In the genomic region with DNA sequence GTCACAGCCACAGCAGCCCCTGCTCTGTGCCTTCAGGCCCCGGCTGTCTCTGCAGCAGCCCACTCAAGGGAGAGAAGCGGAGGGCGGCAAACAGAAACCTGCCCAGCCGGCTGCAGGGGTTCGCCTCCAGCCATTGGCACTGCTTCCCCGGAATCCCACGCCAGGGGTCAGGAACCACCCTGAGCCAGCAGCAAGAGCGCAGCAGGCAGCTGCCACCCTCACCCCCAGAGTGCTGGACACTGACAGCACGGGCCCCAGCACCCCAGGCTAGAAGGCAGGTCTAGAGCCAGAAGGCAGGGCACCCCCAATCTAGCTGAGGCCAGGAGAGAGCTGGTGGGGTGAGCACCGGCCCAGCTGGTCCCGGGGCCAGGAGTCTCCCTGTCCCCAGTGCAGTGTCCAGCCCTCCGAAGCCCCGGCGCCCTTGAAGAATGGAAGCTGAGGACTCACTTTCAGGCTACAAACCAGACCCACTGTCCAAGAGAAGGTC, we compare ENCODE assay signal across 1 cellular context.
TF ChIP-seq lines count a peak whose summit lies in the region.

No MANE protein-coding gene starts in this region.

TF ChIP-seq in K562, 482 proteins besides CTCF, POLR2A, EP300 and RAD21:
- TF ChIP-seq RBM22 (IDR thresholded peaks at IDR 0.05; ENCODE audit: low read depth, low read length, poor library complexity, severe bottlenecking) = peak; percentile 92
- peak; percentile 61 for TF ChIP-seq RBFOX2 (IDR thresholded peaks at IDR 0.05; ENCODE audit: low read depth, low read length)
- TF ChIP-seq POLR2G (IDR thresholded peaks at IDR 0.05; ENCODE audit: low read depth, low read length) = peak; percentile 87
- TF ChIP-seq PCBP1 (IDR thresholded peaks at IDR 0.05; ENCODE audit: low read depth, low read length, poor library complexity, severe bottlenecking) = peak; percentile 39
- TF ChIP-seq, protein P1, sequence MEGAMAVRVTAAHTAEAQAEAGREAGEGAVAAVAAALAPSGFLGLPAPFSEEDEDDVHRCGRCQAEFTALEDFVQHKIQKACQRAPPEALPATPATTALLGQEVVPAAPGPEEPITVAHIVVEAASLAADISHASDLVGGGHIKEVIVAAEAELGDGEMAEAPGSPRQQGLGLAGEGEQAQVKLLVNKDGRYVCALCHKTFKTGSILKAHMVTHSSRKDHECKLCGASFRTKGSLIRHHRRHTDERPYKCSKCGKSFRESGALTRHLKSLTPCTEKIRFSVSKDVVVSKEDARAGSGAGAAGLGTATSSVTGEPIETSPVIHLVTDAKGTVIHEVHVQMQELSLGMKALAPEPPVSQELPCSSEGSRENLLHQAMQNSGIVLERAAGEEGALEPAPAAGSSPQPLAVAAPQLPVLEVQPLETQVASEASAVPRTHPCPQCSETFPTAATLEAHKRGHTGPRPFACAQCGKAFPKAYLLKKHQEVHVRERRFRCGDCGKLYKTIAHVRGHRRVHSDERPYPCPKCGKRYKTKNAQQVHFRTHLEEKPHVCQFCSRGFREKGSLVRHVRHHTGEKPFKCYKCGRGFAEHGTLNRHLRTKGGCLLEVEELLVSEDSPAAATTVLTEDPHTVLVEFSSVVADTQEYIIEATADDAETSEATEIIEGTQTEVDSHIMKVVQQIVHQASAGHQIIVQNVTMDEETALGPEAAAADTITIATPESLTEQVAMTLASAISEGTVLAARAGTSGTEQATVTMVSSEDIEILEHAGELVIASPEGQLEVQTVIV (CRISPR knock-in tag; IDR thresholded peaks at IDR 0.05; ENCODE audit: borderline replicate concordance) = no peak
- no peak for TF ChIP-seq CREB1 (IDR thresholded peaks at IDR 0.05)
- TF ChIP-seq CREB1 (CRISPR knock-in tag; IDR thresholded peaks at IDR 0.05) = peak; percentile 27; the same call in 1 of the 2 replicates
- TF ChIP-seq MBD1 (CRISPR knock-in tag; IDR thresholded peaks at IDR 0.05) = no peak
- TF ChIP-seq, protein P2, sequence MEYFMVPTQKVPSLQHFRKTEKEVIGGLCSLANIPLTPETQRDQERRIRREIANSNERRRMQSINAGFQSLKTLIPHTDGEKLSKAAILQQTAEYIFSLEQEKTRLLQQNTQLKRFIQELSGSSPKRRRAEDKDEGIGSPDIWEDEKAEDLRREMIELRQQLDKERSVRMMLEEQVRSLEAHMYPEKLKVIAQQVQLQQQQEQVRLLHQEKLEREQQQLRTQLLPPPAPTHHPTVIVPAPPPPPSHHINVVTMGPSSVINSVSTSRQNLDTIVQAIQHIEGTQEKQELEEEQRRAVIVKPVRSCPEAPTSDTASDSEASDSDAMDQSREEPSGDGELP (CRISPR knock-in tag; IDR thresholded peaks at IDR 0.05; ENCODE audit: borderline replicate concordance) = peak; percentile 41; the same call in 1 of the 2 replicates
- TF ChIP-seq MAFF (IDR thresholded peaks at IDR 0.05; ENCODE audit: low read length) = no peak
- TF ChIP-seq FIP1L1 (IDR thresholded peaks at IDR 0.05; ENCODE audit: low read depth, low read length, poor library complexity, severe bottlenecking) = peak; percentile 78
